Comparison of ENCODE assay signal across 24 cellular contexts in genomic region chr14:27181304-27181703, GRCh38.
DNase-seq lines count a peak whose midpoint lies in the region; ATAC-seq and TF ChIP-seq lines count a peak whose summit lies in the region.
"Had no signal": no experiment of that assay in that cellular context is flagged by ENCODE, and none has a peak within 500 bp of the region (broad histone marks: within the 10 kb centered on the region; RNA-seq: fewer than 3 reads in every experiment).

No MANE protein-coding gene starts in this region.

- TF ChIP-seq CTCF in left ventricle myocardium inferior (IDR thresholded peaks at IDR 0.05; ENCODE audit: borderline replicate concordance) (no peak), right atrium auricular region (IDR thresholded peaks at IDR 0.05) (no peak), WTC11 (IDR thresholded peaks at IDR 0.05) (no peak), neural progenitor cell (IDR thresholded peaks at IDR 0.05) (no peak), GM20000 (IDR thresholded peaks at IDR 0.05; ENCODE audit: extremely low read depth, missing control alignments) (no peak)

- H3K4me2 ChIP-seq in neural progenitor cell, result no peak overlapping the region
- H3K4me2 ChIP-seq: KMS-11 had no signal

- H3K4me3 Mint-ChIP-seq in WTC11 (no peak overlapping the region), neural progenitor cell (no peak overlapping the region)
- H3K4me3 Mint-ChIP-seq: CD8-positive, alpha-beta T cell; IgD-negative memory B cell had no signal

- H4K20me1 ChIP-seq in neural progenitor cell (ENCODE audit: low read depth), result no peaks in the 10 kb centered on the region

- no peaks in the 10 kb centered on the region for H3K4me1 ChIP-seq in left ventricle myocardium inferior
- H3K4me1 ChIP-seq in right atrium auricular region, result no peaks in the 10 kb centered on the region
- no peaks in the 10 kb centered on the region for H3K4me1 ChIP-seq in neural progenitor cell
- H3K4me1 ChIP-seq: Caco-2 had no signal

- H3K36me3 ChIP-seq in left ventricle myocardium inferior, result no peaks in the 10 kb centered on the region
- no peaks in the 10 kb centered on the region for H3K36me3 ChIP-seq in right atrium auricular region
- no peaks in the 10 kb centered on the region for H3K36me3 ChIP-seq in neural progenitor cell

- H3K27me3 Mint-ChIP-seq in WTC11 (ENCODE audit: low read depth), result no peaks in the 10 kb centered on the region
- H3K27me3 Mint-ChIP-seq in neural progenitor cell (ENCODE audit: insufficient read depth, low read depth), result no peaks in the 10 kb centered on the region
- H3K27me3 Mint-ChIP-seq: IgD-negative memory B cell had no signal

- no peak overlapping the region for H3K27ac Mint-ChIP-seq in WTC11
- H3K27ac Mint-ChIP-seq in neural progenitor cell, result no peak overlapping the region
- H3K27ac Mint-ChIP-seq: CD8-positive, alpha-beta T cell; IgD-negative memory B cell had no signal

- no peaks in the 10 kb centered on the region for H3K9me3 ChIP-seq in left ventricle myocardium inferior (replicated peaks)
- H3K9me3 ChIP-seq in right atrium auricular region, result no peaks in the 10 kb centered on the region
- no peaks in the 10 kb centered on the region for H3K9me3 ChIP-seq in neural progenitor cell (ENCODE audit: low read depth)
- H3K9me3 ChIP-seq: Caco-2 had no signal

- no peak overlapping the region for H3K27ac ChIP-seq in left ventricle myocardium inferior (replicated peaks)
- no peak overlapping the region for H3K27ac ChIP-seq in right atrium auricular region
- no peak overlapping the region for H3K27ac ChIP-seq in neural progenitor cell
- H3K27ac ChIP-seq: C4-2B, HL-60, KMS-11 had no signal

- H2AFZ ChIP-seq in neural progenitor cell (replicated peaks), result no peak overlapping the region

- H3F3A ChIP-seq in neural progenitor cell (ENCODE audit: low read depth), result no peaks in the 10 kb centered on the region

- H3K79me2 ChIP-seq in neural progenitor cell (ENCODE audit: low read depth), result no peaks in the 10 kb centered on the region

- no peak overlapping the region for H3K9ac ChIP-seq in neural progenitor cell
- H3K9ac ChIP-seq: KMS-11 had no signal

- 0 out of 2 replicates have a peak, but pooled peaks have one; percentile 24 for ATAC-seq in WTC11
- ATAC-seq: CD8-positive, alpha-beta T cell; PC-3 had no signal

- POLR2A ChIA-PET in WTC11 (lab: Charles Lee), result no interaction called here

- intact Hi-C loops in left ventricle myocardium inferior (cut with micrococcal nuclease), result no loop called here

- H3K9me3 Mint-ChIP-seq in WTC11, result no peaks in the 10 kb centered on the region
- H3K9me3 Mint-ChIP-seq in neural progenitor cell, result no peaks in the 10 kb centered on the region

- no peaks in the 10 kb centered on the region for H3K4me1 Mint-ChIP-seq in WTC11
- H3K4me1 Mint-ChIP-seq in neural progenitor cell, result no peaks in the 10 kb centered on the region

- CTCF ChIA-PET in WTC11 (lab: Charles Lee), result no interaction called here

- no peak overlapping the region for H3K4me3 ChIP-seq in left ventricle myocardium inferior
- no peak overlapping the region for H3K4me3 ChIP-seq in right atrium auricular region
- H3K4me3 ChIP-seq in neural progenitor cell, result no peak overlapping the region

- DNase-seq in left ventricle myocardium inferior (peak; percentile 18), right atrium auricular region (ENCODE audit: low spot score) (no peak), WTC11 (ENCODE audit: low spot score) (no peak), neural progenitor cell (ENCODE audit: low spot score) (peak; percentile 1), DMS 273 treated with DMSO at 0.1 percent for 48 hours (lab: John Stamatoyannopoulos, UW) (no peak), GM20000 (ENCODE audit: low spot score) (no peak), NCI-H128 (lab: John Stamatoyannopoulos, UW; ENCODE audit: unreplicated experiment) (no peak)
- DNase-seq: Caco-2; CD8-positive, alpha-beta T cell; DMS79 treated with DMSO at 0.1 percent for 48 hours; MM.1S; NCI-H187; NCI-H2081 treated with DMSO at 0.1 percent for 48 hours; NCI-H2171; NCI-H226; NCI-H510A treated with DMSO at 0.1 percent for 48 hours; NCI-H82; NK-92 treated with Interleukin-12 subunit alpha and Interleukin-12 subunit beta, amount 100 ng/mL, for 24 hours; PC-3; SHP77 had no signal

- H3K36me3 Mint-ChIP-seq in WTC11, result no peaks in the 10 kb centered on the region
- H3K36me3 Mint-ChIP-seq in neural progenitor cell, result no peaks in the 10 kb centered on the region
- H3K36me3 Mint-ChIP-seq: CD8-positive, alpha-beta T cell; IgD-negative memory B cell had no signal

- H3K27me3 ChIP-seq in left ventricle myocardium inferior (ENCODE audit: low read depth) (no peaks in the 10 kb centered on the region), right atrium auricular region (no peaks in the 10 kb centered on the region), neural progenitor cell (no peaks in the 10 kb centered on the region)

TF ChIP-seq in WTC11, 78 proteins besides CTCF, POLR2A, EP300 and RAD21 (continues in another document):
- TF ChIP-seq CREM (CRISPR knock-in tag; IDR thresholded peaks at IDR 0.05), result no peak
- no peak for TF ChIP-seq SMAD4 (CRISPR knock-in tag; IDR thresholded peaks at IDR 0.05)
- no peak for TF ChIP-seq ZNF219 (CRISPR knock-in tag; IDR thresholded peaks at IDR 0.05; ENCODE audit: borderline replicate concordance)
- TF ChIP-seq ARID4B (CRISPR knock-in tag; IDR thresholded peaks at IDR 0.05; ENCODE audit: borderline replicate concordance), result no peak
- TF ChIP-seq, protein P1, sequence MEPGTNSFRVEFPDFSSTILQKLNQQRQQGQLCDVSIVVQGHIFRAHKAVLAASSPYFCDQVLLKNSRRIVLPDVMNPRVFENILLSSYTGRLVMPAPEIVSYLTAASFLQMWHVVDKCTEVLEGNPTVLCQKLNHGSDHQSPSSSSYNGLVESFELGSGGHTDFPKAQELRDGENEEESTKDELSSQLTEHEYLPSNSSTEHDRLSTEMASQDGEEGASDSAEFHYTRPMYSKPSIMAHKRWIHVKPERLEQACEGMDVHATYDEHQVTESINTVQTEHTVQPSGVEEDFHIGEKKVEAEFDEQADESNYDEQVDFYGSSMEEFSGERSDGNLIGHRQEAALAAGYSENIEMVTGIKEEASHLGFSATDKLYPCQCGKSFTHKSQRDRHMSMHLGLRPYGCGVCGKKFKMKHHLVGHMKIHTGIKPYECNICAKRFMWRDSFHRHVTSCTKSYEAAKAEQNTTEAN (CRISPR knock-in tag; IDR thresholded peaks at IDR 0.05), result no peak
- no peak for TF ChIP-seq ZBTB21 (CRISPR knock-in tag; IDR thresholded peaks at IDR 0.05; ENCODE audit: borderline replicate concordance)
- no peak for TF ChIP-seq PRDM15 (CRISPR knock-in tag; IDR thresholded peaks at IDR 0.05)

Comparison
In these comparisons a context has a peak if more than half of its experiments do, and no peak if none do; other contexts are left out.
1. DNase-seq: peak in left ventricle myocardium inferior (single experiment) and neural progenitor cell (single experiment); none in right atrium auricular region (single experiment), WTC11 (single experiment), DMS 273 treated with DMSO at 0.1 percent for 48 hours (single experiment), GM20000 (single experiment) and NCI-H128 (single experiment).